In the genomic region with DNA sequence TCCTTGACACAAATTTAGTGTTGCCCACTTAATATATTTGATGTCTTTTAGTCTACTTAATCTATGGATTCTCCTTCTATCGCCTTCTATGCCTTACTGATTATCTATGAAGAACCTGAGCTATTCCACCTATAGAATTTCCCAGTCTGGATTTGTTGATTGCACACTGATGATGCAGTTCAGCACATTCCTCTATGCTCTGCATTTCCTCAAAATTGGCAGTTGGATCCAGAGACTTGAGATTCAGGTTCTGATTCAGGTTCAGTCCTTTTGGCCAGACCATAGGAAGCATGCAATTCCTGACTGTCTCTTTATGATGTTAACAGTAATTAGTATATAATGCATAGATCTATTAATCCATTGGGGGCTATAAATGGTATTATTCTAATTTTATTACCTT, we compare ENCODE assay signal across 24 cellular contexts.
"Had no signal": no experiment of that assay in that cellular context is flagged by ENCODE, and none has a peak within 500 bp of the region (broad histone marks: within the 10 kb centered on the region; RNA-seq: fewer than 3 reads in every experiment).

No MANE protein-coding gene starts in this region.

- H3K36me3 ChIP-seq: ovary, transverse colon had no signal

- H3K27me3 ChIP-seq: ovary, right atrium auricular region, right lobe of liver, stomach, testis, thyroid gland, transverse colon, upper lobe of right lung had no signal

- H3K9me3 ChIP-seq: left ventricle myocardium inferior, mucosa of descending colon, ovary, right atrium auricular region, right lobe of liver, stomach, testis, thyroid gland, transverse colon, upper lobe of right lung had no signal

- DNase-seq: hypothalamus; immature natural killer cell; left ventricle myocardium inferior; mesendoderm; midbrain; mucosa of descending colon; naive thymus-derived CD4-positive, alpha-beta T cell; ovary; right lobe of liver; stimulated activated CD4-positive, alpha-beta T cell treated with anti-CD3 and anti-CD28 coated beads, Interleukin-12 subunit alpha, Interleukin-12 subunit beta, amount 100 ng/mL, for 4 hours; stimulated activated CD4-positive, alpha-beta T cell treated with anti-CD3 and anti-CD28 coated beads, Interleukin-15, amount 100 ng/mL, for 24 hours; stimulated activated CD4-positive, alpha-beta T cell treated with anti-CD3 and anti-CD28 coated beads, Interleukin-2, amount 100 ng/mL, for 24 hours; stimulated activated CD4-positive, alpha-beta T cell treated with anti-CD3 and anti-CD28 coated beads, Interleukin-4, amount 100 ng/mL, for 1 hour; stimulated activated naive B cell treated with anti-CD40 and anti-IgM and Interleukin-4, amounts not matched to agents 10 μg/mL and 1 μg/mL and 100 μg/mL, for 72 hours; stimulated activated naive CD8-positive, alpha-beta T cell treated with anti-CD3 and anti-CD28 coated beads, Interleukin-15, Interleukin-2, amounts not matched to agents 100 U/mL and 50 U/mL, for 24 hours; stomach; testis; thyroid gland; transverse colon; upper lobe of right lung had no signal

- H3K4me3 Mint-ChIP-seq: immature natural killer cell; naive thymus-derived CD4-positive, alpha-beta T cell; natural killer cell treated with Interleukin-12 subunit alpha and Interleukin-12 subunit beta and Interleukin-15 and Interleukin-18, amount 100 ng/mL, for 72 hours; stimulated activated naive B cell treated with anti-CD40 and anti-IgM and Interleukin-4, amounts not matched to agents 10 μg/mL and 1 μg/mL and 100 μg/mL, for 72 hours had no signal

- H3K9me3 Mint-ChIP-seq: immature natural killer cell; naive thymus-derived CD4-positive, alpha-beta T cell; natural killer cell treated with Interleukin-12 subunit alpha and Interleukin-12 subunit beta and Interleukin-15 and Interleukin-18, amount 100 ng/mL, for 72 hours; stimulated activated naive B cell treated with anti-CD40 and anti-IgM and Interleukin-4, amounts not matched to agents 10 μg/mL and 1 μg/mL and 100 μg/mL, for 72 hours had no signal

- H3K27me3 Mint-ChIP-seq: naive thymus-derived CD4-positive, alpha-beta T cell; natural killer cell treated with Interleukin-12 subunit alpha and Interleukin-12 subunit beta and Interleukin-15 and Interleukin-18, amount 100 ng/mL, for 72 hours; progenitor cell of endocrine pancreas; stimulated activated naive B cell treated with anti-CD40 and anti-IgM and Interleukin-4, amounts not matched to agents 10 μg/mL and 1 μg/mL and 100 μg/mL, for 72 hours had no signal

- H3K27ac ChIP-seq: left ventricle myocardium inferior, ovary, right atrium auricular region, right lobe of liver, testis, thyroid gland, transverse colon, upper lobe of right lung had no signal

- H3K27ac Mint-ChIP-seq: immature natural killer cell; natural killer cell treated with Interleukin-12 subunit alpha and Interleukin-12 subunit beta and Interleukin-15 and Interleukin-18, amount 100 ng/mL, for 72 hours; progenitor cell of endocrine pancreas; stimulated activated naive B cell treated with anti-CD40 and anti-IgM and Interleukin-4, amounts not matched to agents 10 μg/mL and 1 μg/mL and 100 μg/mL, for 72 hours had no signal

- H3K36me3 Mint-ChIP-seq: natural killer cell treated with Interleukin-12 subunit alpha and Interleukin-12 subunit beta and Interleukin-15 and Interleukin-18, amount 100 ng/mL, for 72 hours had no signal

- H3K4me3 ChIP-seq: left ventricle myocardium inferior, lung, mucosa of descending colon, ovary, right atrium auricular region, right lobe of liver, stomach, testis, thyroid gland, transverse colon, upper lobe of right lung had no signal

- ATAC-seq: mucosa of descending colon; naive thymus-derived CD4-positive, alpha-beta T cell; natural killer cell treated with Interleukin-12 subunit alpha and Interleukin-12 subunit beta and Interleukin-15 and Interleukin-18, amount 100 ng/mL, for 72 hours; right lobe of liver; stimulated activated naive B cell treated with anti-CD40 and anti-IgM and Interleukin-4, amounts not matched to agents 10 μg/mL and 1 μg/mL and 100 μg/mL, for 72 hours; stimulated activated naive CD8-positive, alpha-beta T cell treated with anti-CD3 and anti-CD28 coated beads, Interleukin-15, Interleukin-2, amounts not matched to agents 100 U/mL and 50 U/mL, for 24 hours; upper lobe of right lung had no signal
